12 cellular contexts compared by ENCODE assay signal in genomic region chr9:123033352-123033751, GRCh38. TPM values are rescaled to one million over a fixed set of nuclear protein-coding genes. Genes with fewer than 3 reads are reported as not detected.
DNase-seq lines count a peak whose midpoint lies in the region; TF ChIP-seq lines count a peak whose summit lies in the region.
"Had no signal": no experiment of that assay in that cellular context is flagged by ENCODE, and none has a peak within 500 bp of the region (broad histone marks: within the 10 kb centered on the region; RNA-seq: fewer than 3 reads in every experiment).

Gene GPR21 (plus strand): TSS chr9:123033667. CDS start chr9:123034567, 900 bp downstream.

- H3K27me3 ChIP-seq in sigmoid colon, result no peaks in the 10 kb centered on the region
- H3K27me3 ChIP-seq: upper lobe of left lung had no signal

- H3K9me3 ChIP-seq in sigmoid colon, result no peaks in the 10 kb centered on the region
- H3K9me3 ChIP-seq: upper lobe of left lung had no signal

- in situ Hi-C loops in GM13976 (cut with MboI; ENCODE audit: low sequenced_read_pairs, unreplicated experiment), result no loop called here

- intact Hi-C loops in sigmoid colon (cut with DNase I), result no loop called here

- H3K27ac ChIP-seq in sigmoid colon, result peak within 1 kb of the TSS in 3 of 4 donors; percentile 11 to 55 (median 32)

- TF ChIP-seq EP300 in sigmoid colon (IDR thresholded peaks at IDR 0.05), result no peak

- no peak for TF ChIP-seq POLR2A in sigmoid colon (IDR thresholded peaks at IDR 0.05)

- peaks cover 0 to 13% (median 0%) of the 10 kb centered on the region in 4 donors for H3K36me3 ChIP-seq in sigmoid colon

- WGBS in sigmoid colon, 2 donors, result 51 to 85% methylated on average over 7 of the region's 7 CpGs

- H3K4me3 ChIP-seq in sigmoid colon, result peak within 1 kb of the TSS in 3 of 4 donors; percentile 11 to 14 (median 11)

- peak; percentile 14 for DNase-seq in ELF-1 (ENCODE audit: low read depth, low spot score)
- DNase-seq in cerebellar cortex (ENCODE audit: low spot score), result peak; percentile 32
- peak; percentile 30 for DNase-seq in iPS-NIHi11 (ENCODE audit: low spot score)
- DNase-seq in sigmoid colon, result no peak
- DNase-seq in germinal center (ENCODE audit: low spot score), result no peak
- DNase-seq in HCEC 1CT, result no peak
- DNase-seq in GM13976 (ENCODE audit: low spot score), result no peak
- DNase-seq in mucosa of gallbladder (ENCODE audit: low spot score), result no peak
- DNase-seq: NCI-H1694 treated with DMSO at 0.1 percent for 48 hours; NK-92 treated with Interleukin-12 subunit alpha and Interleukin-12 subunit beta, amount 100 ng/mL, for 24 hours; upper lobe of left lung had no signal

- H3K4me1 ChIP-seq in sigmoid colon, result peaks cover 0 to 60% (median 37%) of the 10 kb centered on the region in 4 donors

- TF ChIP-seq CTCF in sigmoid colon (IDR thresholded peaks at IDR 0.05), result no peak
- no peak for TF ChIP-seq CTCF in GM13976 (IDR thresholded peaks at IDR 0.05; ENCODE audit: borderline replicate concordance, control extremely low read depth, extremely low read depth, insufficient read depth, missing control alignments)

RNA-seq across cellular contexts. Expression of gene GPR21, which starts in this region (rescaled TPM):
- 1 to 10 TPM in 3 of 4 donors, not detected in 1; 1.4 to 6.1 (median 1.5) TPM for total RNA-seq in sigmoid colon
- under 1 TPM in 1 of 3 donors, not detected in 2; 0.34 TPM for polyA plus RNA-seq in sigmoid colon
- total RNA-seq in mucosa of gallbladder, result 1.9 TPM
- total RNA-seq: Daoy had no signal

Comparison
In these comparisons a context has a peak if more than half of its experiments do, and no peak if none do; other contexts are left out.
1. DNase-seq: peak in ELF-1 (single experiment), cerebellar cortex (single experiment) and iPS-NIHi11 (single experiment); none in sigmoid colon (single experiment), germinal center (single experiment), HCEC 1CT (single experiment), GM13976 (single experiment) and mucosa of gallbladder (single experiment).